In the genomic region with DNA sequence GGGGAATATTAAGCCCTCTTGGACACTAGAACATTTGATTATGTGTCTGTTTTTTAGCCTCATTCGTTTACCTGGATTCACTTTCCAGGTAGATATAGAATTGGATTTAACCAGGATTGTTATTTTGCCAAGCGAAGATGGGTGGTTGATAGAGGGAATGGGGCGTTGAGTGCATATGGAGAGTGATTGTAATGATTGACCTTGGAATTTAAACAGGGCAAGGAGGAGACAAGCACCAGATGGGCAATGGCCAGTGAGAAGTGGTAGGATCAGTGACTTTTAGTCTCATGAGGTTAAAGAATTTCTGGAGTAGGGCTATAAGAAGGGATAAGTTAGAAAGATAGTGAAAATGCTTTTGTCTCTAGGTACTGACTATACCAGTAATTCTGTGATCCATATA, we compare ENCODE assay signal across 25 cellular contexts.
"Had no signal": no experiment of that assay in that cellular context is flagged by ENCODE, and none has a peak within 500 bp of the region (broad histone marks: within the 10 kb centered on the region; RNA-seq: fewer than 3 reads in every experiment).

No MANE protein-coding gene starts in this region.

- H3K27me3 Mint-ChIP-seq: brain had no signal

- H3K4me3 ChIP-seq: Peyer's patch, SJSA1 had no signal

- H3K27ac Mint-ChIP-seq: activated CD4-positive, alpha-beta memory T cell treated with anti-CD3 and anti-CD28 coated beads for 36 hours; activated CD4-positive, alpha-beta T cell treated with anti-CD3 and anti-CD28 coated beads, Interleukin-2, amount 10 ng/mL, durations not matched to agents 7 days and 5 days; activated naive CD4-positive, alpha-beta T cell treated with anti-CD3 and anti-CD28 coated beads for 36 hours; activated naive CD8-positive, alpha-beta T cell; activated T-helper 17 cell treated with anti-CD3 and anti-CD28 coated beads, Interleukin-2, amount 50 U/mL, for 72 hours; T-helper 1 cell treated with Interleukin-12 subunit alpha and Interleukin-12 subunit beta and Interleukin-4 antibody, amounts not matched to agents 30 μg/mL and 1 μg/mL, for 36 hours had no signal

- DNase-seq: activated CD4-positive, alpha-beta memory T cell treated with anti-CD3 and anti-CD28 coated beads for 36 hours; activated CD4-positive, alpha-beta T cell treated with anti-CD3 and anti-CD28 coated beads, Interleukin-2, amount 10 ng/mL, durations not matched to agents 7 days and 5 days; activated CD4-positive, CD25-positive, alpha-beta regulatory T cell; activated CD8-positive, alpha-beta memory T cell treated with anti-CD3 and anti-CD28 coated beads for 24 hours; activated gamma-delta T cell; activated naive CD4-positive, alpha-beta T cell treated with anti-CD3 and anti-CD28 coated beads for 36 hours; activated T-cell treated with anti-CD3 and anti-CD28 coated beads, Interleukin-2, amount 50 U/mL, for 48 hours; amygdala; MV-4-11; NCI-H1092 treated with DMSO at 0.1 percent for 48 hours; NCI-H1417 treated with DMSO at 0.1 percent for 48 hours; NCI-H1694; NCI-H2029; NCI-H2107; NCI-H226; NK-92 treated with Interleukin-12 subunit alpha and Interleukin-12 subunit beta, amount 100 ng/mL, for 24 hours; Peyer's patch; Right ventricle myocardium superior had no signal

- H3K9me3 Mint-ChIP-seq: activated CD4-positive, alpha-beta memory T cell treated with anti-CD3 and anti-CD28 coated beads for 36 hours; activated CD4-positive, alpha-beta T cell treated with anti-CD3 and anti-CD28 coated beads, Interleukin-2, amount 10 ng/mL, durations not matched to agents 7 days and 5 days; activated naive CD4-positive, alpha-beta T cell treated with anti-CD3 and anti-CD28 coated beads for 36 hours; activated T-helper 17 cell treated with anti-CD3 and anti-CD28 coated beads, Interleukin-2, amount 50 U/mL, for 72 hours; central memory CD8-positive, alpha-beta T cell; T-helper 1 cell treated with Interleukin-12 subunit alpha and Interleukin-12 subunit beta and Interleukin-4 antibody, amounts not matched to agents 30 μg/mL and 1 μg/mL, for 36 hours had no signal

- H3K27ac ChIP-seq: Peyer's patch, RWPE1, SJSA1 had no signal

- H3K36me3 Mint-ChIP-seq: activated CD4-positive, alpha-beta memory T cell treated with anti-CD3 and anti-CD28 coated beads for 36 hours; activated naive CD8-positive, alpha-beta T cell; brain had no signal

- ATAC-seq: activated T-helper 17 cell treated with anti-CD3 and anti-CD28 coated beads, Interleukin-2, amount 50 U/mL, for 72 hours had no signal

- H3K9me3 ChIP-seq: Peyer's patch, SJSA1 had no signal

- H3K4me1 ChIP-seq: Peyer's patch, SJSA1 had no signal

- H3K4me1 Mint-ChIP-seq: activated CD4-positive, alpha-beta T cell treated with anti-CD3 and anti-CD28 coated beads, Interleukin-2, amount 10 ng/mL, durations not matched to agents 7 days and 5 days; activated T-helper 17 cell treated with anti-CD3 and anti-CD28 coated beads, Interleukin-2, amount 50 U/mL, for 72 hours; central memory CD8-positive, alpha-beta T cell had no signal

- H3K27me3 ChIP-seq: Peyer's patch, SJSA1 had no signal

- H3K4me3 Mint-ChIP-seq: activated CD4-positive, alpha-beta memory T cell treated with anti-CD3 and anti-CD28 coated beads for 36 hours; activated CD4-positive, alpha-beta T cell treated with anti-CD3 and anti-CD28 coated beads, Interleukin-2, amount 10 ng/mL, durations not matched to agents 7 days and 5 days; activated naive CD4-positive, alpha-beta T cell treated with anti-CD3 and anti-CD28 coated beads for 36 hours; activated naive CD8-positive, alpha-beta T cell; activated T-helper 17 cell treated with anti-CD3 and anti-CD28 coated beads, Interleukin-2, amount 50 U/mL, for 72 hours; brain; central memory CD8-positive, alpha-beta T cell; T-helper 1 cell treated with Interleukin-12 subunit alpha and Interleukin-12 subunit beta and Interleukin-4 antibody, amounts not matched to agents 30 μg/mL and 1 μg/mL, for 36 hours had no signal

- H3K36me3 ChIP-seq: Peyer's patch, SJSA1 had no signal
